In genomic region chr13:113105032-113105993, GRCh38 we compare ENCODE assay signal across 15 cellular contexts. TPM values are rescaled to one million over a fixed set of nuclear protein-coding genes. Genes with fewer than 3 reads are reported as not detected.
DNase-seq lines count a peak whose midpoint lies in the region; ATAC-seq and TF ChIP-seq lines count a peak whose summit lies in the region.
"Had no signal": no experiment of that assay in that cellular context is flagged by ENCODE, and none has a peak within 500 bp of the region (broad histone marks: within the 10 kb centered on the region; RNA-seq: fewer than 3 reads in every experiment).

Gene F7, plus strand, starts transcription at chr13:113105791. Its CDS starts 51 bp downstream, at chr13:113105842.

- no peaks in the 10 kb centered on the region for H3K79me2 ChIP-seq in PC-3 (ENCODE audit: low read length)

- H4K20me1 ChIP-seq in BLaER1 treated with 17β-estradiol and CSF1 and Interleukin-3, amounts not matched to agents 10 nM and 100 nM: peaks cover 0 to 8% (median 0%) of the 10 kb centered on the region in 11 experiments; a peak in 1 of 22 replicates
- no peaks in the 10 kb centered on the region for H4K20me1 ChIP-seq in PC-3 (ENCODE audit: low read length)

- POLR2A ChIA-PET in PC-3 (lab: Charles Lee; ENCODE audit: unreplicated experiment): no interaction called here

- no TSS peak for BruUV-seq in PC-3 (replicated peaks; lab: Mats Ljungman, UMichigan)

- 23% methylated on average over 19 of the region's 19 CpGs for WGBS in liver

- peak; percentile 32 for DNase-seq in ELF-1 (ENCODE audit: low read depth, low spot score)
- peak; percentile 8 for DNase-seq in PC-3
- no peak for DNase-seq in iPS-NIHi11 (ENCODE audit: low spot score)
- no peak for DNase-seq in T1000 (lab: John Stamatoyannopoulos, UW)
- DNase-seq: activated gamma-delta T cell treated with Interleukin-2 at 50 U/mL for 16 hours; dermis blood vessel endothelial cell; NK-92 treated with Interleukin-12 subunit alpha and Interleukin-12 subunit beta, amount 100 ng/mL, for 24 hours; occipital lobe had no signal

- TF ChIP-seq CTCF in PC-3 (conservative IDR thresholded peaks at IDR 0.05; ENCODE audit: low read depth, low read length) (no peak), liver (IDR thresholded peaks at IDR 0.05; ENCODE audit: low read depth, low read length, missing input control) (no peak)

- ATAC-seq in PC-3 (peak; percentile 80), GM19035 (IDR thresholded peaks at IDR 0.05; ENCODE audit: unreplicated experiment) (no peak), GM19328 (IDR thresholded peaks at IDR 0.05; ENCODE audit: unreplicated experiment) (no peak)

- H3K9me3 ChIP-seq in BLaER1 treated with 17β-estradiol and CSF1 and Interleukin-3, amounts not matched to agents 10 nM and 100 nM (replicated peaks in 1 of 11): peaks cover 14 to 21% (median 19%) of the 10 kb centered on the region in 11 experiments
- H3K9me3 ChIP-seq in PC-3 (ENCODE audit: low read length) (no peaks in the 10 kb centered on the region), liver (ENCODE audit: control insufficient read depth in 4 of 4, low read length in 3 of 4) (no peaks in the 10 kb centered on the region)

- peak within 1 kb of the TSS in 2 of 11 experiments; percentile 13 to 25; a peak in 2 of 22 replicates for H3K9ac ChIP-seq in BLaER1 treated with 17β-estradiol and CSF1 and Interleukin-3, amounts not matched to agents 10 nM and 100 nM
- H3K9ac ChIP-seq in PC-3 (ENCODE audit: low read length) (no peak within 1 kb of the TSS), liver (ENCODE audit: low read depth in 1 of 2, low read length in 2 of 2) (peak within 1 kb of the TSS; percentile 85 to 97)

- H3K27me3 ChIP-seq in BLaER1 treated with 17β-estradiol and CSF1 and Interleukin-3, amounts not matched to agents 10 nM and 100 nM: no peaks in the 10 kb centered on the region
- no peaks in the 10 kb centered on the region for H3K27me3 ChIP-seq in PC-3 (ENCODE audit: low read length)
- no peaks in the 10 kb centered on the region for H3K27me3 ChIP-seq in liver (ENCODE audit: control insufficient read depth in 4 of 4, insufficient read depth in 4 of 4, low read length in 3 of 4)

- CTCF ChIA-PET in PC-3 (lab: Charles Lee): no interaction called here

- H3K9me2 ChIP-seq in PC-3 (replicated peaks; ENCODE audit: low read length): no peaks in the 10 kb centered on the region

- H2AFZ ChIP-seq in PC-3 (ENCODE audit: low read length): no peak within 1 kb of the TSS

- no peak within 1 kb of the TSS for H3K27ac ChIP-seq in BLaER1 treated with 17β-estradiol and CSF1 and Interleukin-3, amounts not matched to agents 10 nM and 100 nM
- H3K27ac ChIP-seq in PC-3 (ENCODE audit: low read length) (no peak within 1 kb of the TSS), liver (ENCODE audit: low read depth in 1 of 2, low read length in 2 of 2) (peak within 1 kb of the TSS; percentile 88)
- H3K27ac ChIP-seq: SK-N-MC had no signal

- no peaks in the 10 kb centered on the region for H3F3A ChIP-seq in PC-3 (ENCODE audit: low read length, unreplicated experiment)

- H3K4me2 ChIP-seq in BLaER1 treated with 17β-estradiol and CSF1 and Interleukin-3, amounts not matched to agents 10 nM and 100 nM: peak within 1 kb of the TSS in 8 of 11 experiments; percentile 7 to 51 (median 20); a peak in 9 of 22 replicates
- no peak within 1 kb of the TSS for H3K4me2 ChIP-seq in PC-3 (ENCODE audit: low read length)
- H3K4me2 ChIP-seq: smooth muscle cell had no signal

- H3K36me3 ChIP-seq in BLaER1 treated with 17β-estradiol and CSF1 and Interleukin-3, amounts not matched to agents 10 nM and 100 nM: no peaks in the 10 kb centered on the region
- H3K36me3 ChIP-seq in PC-3 (ENCODE audit: low read depth, low read length) (no peaks in the 10 kb centered on the region), liver (ENCODE audit: control insufficient read depth in 4 of 4, insufficient read depth in 3 of 4, low read depth in 1 of 4, low read length in 3 of 4) (peaks cover 0 to 2% (median 0%) of the 10 kb centered on the region in 4 donors)

- no peak within 1 kb of the TSS for H3K4me3 ChIP-seq in BLaER1 treated with 17β-estradiol and CSF1 and Interleukin-3, amounts not matched to agents 10 nM and 100 nM
- no peak within 1 kb of the TSS for H3K4me3 ChIP-seq in PC-3 (ENCODE audit: low read length)
- H3K4me3 ChIP-seq in liver (ENCODE audit: low read depth in 1 of 3, low read length in 3 of 3): peak within 1 kb of the TSS; percentile 69 to 81 (median 78)
- H3K4me3 ChIP-seq: SK-N-MC, smooth muscle cell had no signal

- intact Hi-C loops in PC-3 (cut with micrococcal nuclease): no loop called here

- peaks cover 0 to 17% (median 9%) of the 10 kb centered on the region in 10 experiments; a peak in 13 of 20 replicates for H3K4me1 ChIP-seq in BLaER1 treated with 17β-estradiol and CSF1 and Interleukin-3, amounts not matched to agents 10 nM and 100 nM
- H3K4me1 ChIP-seq in PC-3 (ENCODE audit: insufficient read depth, low read length) (no peaks in the 10 kb centered on the region), liver (ENCODE audit: control insufficient read depth in 4 of 4, insufficient read depth in 4 of 4, low read length in 3 of 4) (peaks cover 2 to 14% (median 8%) of the 10 kb centered on the region in 4 donors)

- peak; percentile 54 to 72 for TF ChIP-seq RAD21 in liver (IDR thresholded peaks at IDR 0.05)

TF ChIP-seq in liver, 16 proteins besides CTCF, POLR2A, EP300 and RAD21:
- TF ChIP-seq, protein P1, sequence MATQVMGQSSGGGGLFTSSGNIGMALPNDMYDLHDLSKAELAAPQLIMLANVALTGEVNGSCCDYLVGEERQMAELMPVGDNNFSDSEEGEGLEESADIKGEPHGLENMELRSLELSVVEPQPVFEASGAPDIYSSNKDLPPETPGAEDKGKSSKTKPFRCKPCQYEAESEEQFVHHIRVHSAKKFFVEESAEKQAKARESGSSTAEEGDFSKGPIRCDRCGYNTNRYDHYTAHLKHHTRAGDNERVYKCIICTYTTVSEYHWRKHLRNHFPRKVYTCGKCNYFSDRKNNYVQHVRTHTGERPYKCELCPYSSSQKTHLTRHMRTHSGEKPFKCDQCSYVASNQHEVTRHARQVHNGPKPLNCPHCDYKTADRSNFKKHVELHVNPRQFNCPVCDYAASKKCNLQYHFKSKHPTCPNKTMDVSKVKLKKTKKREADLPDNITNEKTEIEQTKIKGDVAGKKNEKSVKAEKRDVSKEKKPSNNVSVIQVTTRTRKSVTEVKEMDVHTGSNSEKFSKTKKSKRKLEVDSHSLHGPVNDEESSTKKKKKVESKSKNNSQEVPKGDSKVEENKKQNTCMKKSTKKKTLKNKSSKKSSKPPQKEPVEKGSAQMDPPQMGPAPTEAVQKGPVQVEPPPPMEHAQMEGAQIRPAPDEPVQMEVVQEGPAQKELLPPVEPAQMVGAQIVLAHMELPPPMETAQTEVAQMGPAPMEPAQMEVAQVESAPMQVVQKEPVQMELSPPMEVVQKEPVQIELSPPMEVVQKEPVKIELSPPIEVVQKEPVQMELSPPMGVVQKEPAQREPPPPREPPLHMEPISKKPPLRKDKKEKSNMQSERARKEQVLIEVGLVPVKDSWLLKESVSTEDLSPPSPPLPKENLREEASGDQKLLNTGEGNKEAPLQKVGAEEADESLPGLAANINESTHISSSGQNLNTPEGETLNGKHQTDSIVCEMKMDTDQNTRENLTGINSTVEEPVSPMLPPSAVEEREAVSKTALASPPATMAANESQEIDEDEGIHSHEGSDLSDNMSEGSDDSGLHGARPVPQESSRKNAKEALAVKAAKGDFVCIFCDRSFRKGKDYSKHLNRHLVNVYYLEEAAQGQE (IDR thresholded peaks at IDR 0.05): peak; percentile 85
- TF ChIP-seq JUND (IDR thresholded peaks at IDR 0.05) (peak; percentile 21 to 23), HNF4G (IDR thresholded peaks at IDR 0.05) (peak; percentile 85), HNF4A (conservative IDR thresholded peaks at IDR 0.05) (peak; percentile 94 to 97), FOXA2 (IDR thresholded peaks at IDR 0.05) (peak; percentile 95), TAF1 (conservative IDR thresholded peaks at IDR 0.05) (peak; percentile 93), YY1 (IDR thresholded peaks at IDR 0.05) (peak; percentile 90), NR2F2 (IDR thresholded peaks at IDR 0.05) (peak; percentile 26), FOXA1 (IDR thresholded peaks at IDR 0.05) (peak; percentile 94), EGR1 (IDR thresholded peaks at IDR 0.05; ENCODE audit: low read depth in 2 of 2) (peak in 1 of 2 donors; percentile 68), GABPA (IDR thresholded peaks at IDR 0.05 in 1 of 2, conservative IDR thresholded peaks at IDR 0.05 in 1 of 2) (no peak), RXRA (IDR thresholded peaks at IDR 0.05) (peak; percentile 82 to 88), SP1 (IDR thresholded peaks at IDR 0.05) (peak; percentile 78), ZBTB33 (IDR thresholded peaks at IDR 0.05) (no peak), ATF3 (IDR thresholded peaks at IDR 0.05) (peak; percentile 93)
- TF ChIP-seq, protein P2, sequence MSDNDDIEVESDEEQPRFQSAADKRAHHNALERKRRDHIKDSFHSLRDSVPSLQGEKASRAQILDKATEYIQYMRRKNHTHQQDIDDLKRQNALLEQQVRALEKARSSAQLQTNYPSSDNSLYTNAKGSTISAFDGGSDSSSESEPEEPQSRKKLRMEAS (IDR thresholded peaks at IDR 0.05): no peak

RNA-seq across cellular contexts. Expression of gene F7, which starts in this region (rescaled TPM):
- not detected in 2 replicates for total RNA-seq in PC-3 (2014; rRNA removed)
- total RNA-seq in liver: 10 to 100 TPM; 52.5 to 80.0 TPM
- polyA plus RNA-seq in liver: 10 to 100 TPM; 46.6 to 92.6 TPM
- total RNA-seq: dermis blood vessel endothelial cell, fibroblast of lung had no signal
- polyA plus RNA-seq: fibroblast of lung had no signal

Comparison
In these comparisons a context has a peak if more than half of its experiments do, and no peak if none do; other contexts are left out.
1. RNA of gene F7 (total RNA-seq): 52.5 to 80.0 TPM in liver; not detected in PC-3; every median in the first group is over 10 times any median in the second.
2. Peak in DNase-seq and ATAC-seq in PC-3; RNA of the gene not detected or under 1 TPM.
3. H3K27ac ChIP-seq: peak in liver (2 of 2); none in BLaER1 treated with 17β-estradiol and CSF1 and Interleukin-3, amounts not matched to agents 10 nM and 100 nM (0 of 11) and PC-3 (single experiment).
4. H3K4me3 ChIP-seq: peak in liver (3 of 3); none in BLaER1 treated with 17β-estradiol and CSF1 and Interleukin-3, amounts not matched to agents 10 nM and 100 nM (0 of 10) and PC-3 (single experiment).